8 cellular contexts compared by ENCODE assay signal in genomic region chr12:4320287-4320858, GRCh38. TPM values are rescaled to one million over a fixed set of nuclear protein-coding genes. Genes with fewer than 3 reads are reported as not detected.
DNase-seq lines count a peak whose midpoint lies in the region; ATAC-seq and TF ChIP-seq lines count a peak whose summit lies in the region.

No MANE protein-coding gene starts in this region.

- ATAC-seq in GM19328 (IDR thresholded peaks at IDR 0.05; ENCODE audit: unreplicated experiment) (peak; percentile 26), HG03342 (IDR thresholded peaks at IDR 0.05; ENCODE audit: unreplicated experiment) (peak; percentile 31), left colon (peak; percentile 28)

- H3K27ac ChIP-seq in thymus (ENCODE audit: low read depth), result peak overlapping the region; percentile 90

- H3K9me3 ChIP-seq in thymus (ENCODE audit: control insufficient read depth), result no peaks in the 10 kb centered on the region

- no peaks in the 10 kb centered on the region for H3K4me1 ChIP-seq in thymus (ENCODE audit: control insufficient read depth, insufficient read depth, low read length)

- no peaks in the 10 kb centered on the region for H3K36me3 ChIP-seq in thymus (ENCODE audit: control insufficient read depth, insufficient read depth)

- no peak for TF ChIP-seq CTCF in AG09309 (IDR thresholded peaks at IDR 0.05; ENCODE audit: control insufficient read depth, insufficient read depth, low read depth, low read length, missing control alignments)

- DNase-seq in AG09309 (ENCODE audit: low read depth) (no peak), amniotic epithelial cell (ENCODE audit: low read depth) (peak; percentile 43), left colon (no peak), GM03348 (ENCODE audit: low spot score) (no peak)
- no peak for DNase-seq in effector CD4-positive, alpha-beta T cell

- no peaks in the 10 kb centered on the region for H3K27me3 ChIP-seq in thymus (ENCODE audit: control insufficient read depth, insufficient read depth)

- H3K4me3 ChIP-seq in AG09309 (ENCODE audit: control insufficient read depth, low read depth, low read length) (peak overlapping the region; percentile 49), thymus (ENCODE audit: low read length) (peak overlapping the region; percentile 61)

- 5% methylated on average over 18 of the region's 18 CpGs for WGBS in thymus

- intact Hi-C loops in left colon (cut with DNase I, micrococcal nuclease), result no loop called here

RNA-seq across cellular contexts. Expression of gene TIGAR, which starts 0.6 kb away (rescaled TPM):
- total RNA-seq in left colon, result 10 to 100 TPM; 13.0 to 14.4 TPM
- polyA plus RNA-seq in thymus, result 10.7 TPM

RNA-seq across cellular contexts. Expression of gene CCND2, which starts 46.8 kb away (rescaled TPM):
- 100 to 1,000 TPM in 1 of 2 donors, 10 to 100 TPM in 1; 97.7 to 106 TPM for total RNA-seq in left colon
- 16.0 TPM for polyA plus RNA-seq in thymus

RNA-seq across cellular contexts. Expression of gene FGF23, which starts 59.1 kb away (rescaled TPM):
- total RNA-seq in left colon, result not detected
- 0.27 TPM for polyA plus RNA-seq in thymus
